In genomic region chr1:14828665-14829064, GRCh38 we compare ENCODE assay signal across 35 cellular contexts.
"Had no signal": no experiment of that assay in that cellular context is flagged by ENCODE, and none has a peak within 500 bp of the region (broad histone marks: within the 10 kb centered on the region; RNA-seq: fewer than 3 reads in every experiment).

No MANE protein-coding gene starts in this region.

- DNase-seq: activated B cell treated with CpG ODN at 0.5 μM for 24 hours; activated CD4-positive, alpha-beta memory T cell treated with anti-CD3 and anti-CD28 coated beads for 36 hours; activated CD4-positive, alpha-beta T cell treated with anti-CD3 and anti-CD28 coated beads for 4 hours; activated CD4-positive, alpha-beta T cell treated with anti-CD3 and anti-CD28 coated beads, Interleukin-2, amount 10 ng/mL, durations not matched to agents 24 days and 14 days; activated CD4-positive, alpha-beta T cell treated with anti-CD3 and anti-CD28 coated beads, Interleukin-2, amount 50 U/mL, for 1 hour; activated CD4-positive, alpha-beta T cell treated with anti-CD3 and anti-CD28 coated beads, Interleukin-2, amount 50 U/mL, for 4 hours; activated CD4-positive, CD25-positive, alpha-beta regulatory T cell treated with anti-CD3 and anti-CD28 coated beads, Interleukin-2, amount 50 U/mL, for 72 hours; activated CD8-positive, alpha-beta memory T cell treated with anti-CD3 and anti-CD28 coated beads, Interleukin-2, amount 50 U/mL, for 4 hours; activated CD8-positive, alpha-beta T cell treated with anti-CD3 and anti-CD28 coated beads for 36 hours; activated effector memory CD4-positive, alpha-beta T cell treated with anti-CD3 and anti-CD28 coated beads, Interleukin-2, amount 50 U/mL, for 16 hours; activated gamma-delta T cell treated with Interleukin-2 at 50 U/mL for 16 hours; activated naive CD4-positive, alpha-beta T cell; activated naive CD4-positive, alpha-beta T cell treated with anti-CD3 and anti-CD28 coated beads for 36 hours; activated naive CD4-positive, alpha-beta T cell treated with anti-CD3 and anti-CD28 coated beads, Interleukin-2, amount 50 U/mL, for 16 hours; activated naive CD8-positive, alpha-beta T cell treated with anti-CD3 and anti-CD28 coated beads, Interleukin-2, amount 10 ng/mL, durations not matched to agents 7 days and 5 days; activated naive CD8-positive, alpha-beta T cell treated with anti-CD3 and anti-CD28 coated beads, Interleukin-2, amount 50 U/mL, for 24 hours; activated T-cell treated with anti-CD3 and anti-CD28 coated beads for 4 hours; activated T-cell treated with anti-CD3 and anti-CD28 coated beads, Interleukin-2, amount 50 U/mL, for 1 hour; activated T-cell treated with anti-CD3 and anti-CD28 coated beads, Interleukin-2, amount 50 U/mL, for 4 hours; activated T-cell treated with anti-CD3 and anti-CD28 coated beads, Interleukin-2, amount 50 U/mL, for 72 hours; amygdala; anterior cingulate cortex; brain microvascular endothelial cell; central memory CD4-positive, alpha-beta T cell; T-helper 1 cell; T-helper 2 cell; T-helper 9 cell had no signal

- H3K36me3 ChIP-seq: ascending aorta, brain microvascular endothelial cell, breast epithelium had no signal

- H3K27ac Mint-ChIP-seq: activated B cell treated with CpG ODN at 0.5 μM for 24 hours; activated CD4-positive, alpha-beta memory T cell treated with anti-CD3 and anti-CD28 coated beads for 36 hours; activated CD4-positive, alpha-beta T cell treated with anti-CD3 and anti-CD28 coated beads, Interleukin-2, amount 10 ng/mL, durations not matched to agents 24 days and 14 days; activated CD8-positive, alpha-beta T cell treated with anti-CD3 and anti-CD28 coated beads for 36 hours; activated naive CD4-positive, alpha-beta T cell treated with anti-CD3 and anti-CD28 coated beads for 36 hours; activated naive CD4-positive, alpha-beta T cell treated with anti-CD3 and anti-CD28 coated beads, Interleukin-2, amount 50 U/mL, for 72 hours; activated naive CD8-positive, alpha-beta T cell treated with anti-CD3 and anti-CD28 coated beads, Interleukin-2, amount 10 ng/mL, durations not matched to agents 7 days and 5 days; activated naive CD8-positive, alpha-beta T cell treated with anti-CD3 and anti-CD28 coated beads, Interleukin-2, amount 50 U/mL, for 24 hours; activated T-cell treated with anti-CD3 and anti-CD28 coated beads, Interleukin-2, amount 50 U/mL, for 72 hours; activated T-helper 1 cell treated with anti-CD3 and anti-CD28 coated beads, Interleukin-12 subunit alpha, Interleukin-12 subunit beta, Interleukin-2, Interleukin-4 antibody, amounts not matched to agents 30 ng/mL and 10 ng/mL and 1 ng/mL, durations not matched to agents 14 hours and 24 hours and 36 hours; activated T-helper 17 cell treated with anti-CD3 and anti-CD28 coated beads, Interleukin-2, amount 50 U/mL, for 72 hours; T-helper 1 cell treated with Interleukin-12 subunit alpha and Interleukin-12 subunit beta and Interleukin-4 antibody, amounts not matched to agents 30 μg/mL and 1 μg/mL, for 36 hours; T-helper 2 cell treated with Interferon-gamma antibody and Interleukin-4, amounts not matched to agents 5 μg/mL and 100 μg/mL, for 36 hours had no signal

- H3K4me1 Mint-ChIP-seq: activated B cell treated with CpG ODN at 0.5 μM for 24 hours; activated CD4-positive, alpha-beta T cell treated with anti-CD3 and anti-CD28 coated beads, Interleukin-2, amount 10 ng/mL, durations not matched to agents 24 days and 14 days; activated naive CD8-positive, alpha-beta T cell treated with anti-CD3 and anti-CD28 coated beads, Interleukin-2, amount 10 ng/mL, durations not matched to agents 7 days and 5 days; activated naive CD8-positive, alpha-beta T cell treated with anti-CD3 and anti-CD28 coated beads, Interleukin-2, amount 50 U/mL, for 24 hours; activated T-helper 17 cell treated with anti-CD3 and anti-CD28 coated beads, Interleukin-2, amount 50 U/mL, for 72 hours had no signal

- H3K27ac ChIP-seq: ascending aorta, brain microvascular endothelial cell, breast epithelium, VCaP had no signal

- H3K27me3 Mint-ChIP-seq: activated B cell treated with CpG ODN at 0.5 μM for 24 hours; activated CD4-positive, alpha-beta T cell treated with anti-CD3 and anti-CD28 coated beads, Interleukin-2, amount 10 ng/mL, durations not matched to agents 24 days and 14 days; activated CD8-positive, alpha-beta T cell treated with anti-CD3 and anti-CD28 coated beads for 36 hours had no signal

- H3K9me3 ChIP-seq: ascending aorta, breast epithelium had no signal

- H3K9me3 Mint-ChIP-seq: activated B cell treated with CpG ODN at 0.5 μM for 24 hours; activated CD4-positive, alpha-beta memory T cell treated with anti-CD3 and anti-CD28 coated beads for 36 hours; activated CD4-positive, alpha-beta T cell treated with anti-CD3 and anti-CD28 coated beads, Interleukin-2, amount 10 ng/mL, durations not matched to agents 24 days and 14 days; activated CD8-positive, alpha-beta T cell treated with anti-CD3 and anti-CD28 coated beads for 36 hours; activated naive CD4-positive, alpha-beta T cell treated with anti-CD3 and anti-CD28 coated beads for 36 hours; activated naive CD8-positive, alpha-beta T cell treated with anti-CD3 and anti-CD28 coated beads, Interleukin-2, amount 10 ng/mL, durations not matched to agents 7 days and 5 days; activated naive CD8-positive, alpha-beta T cell treated with anti-CD3 and anti-CD28 coated beads, Interleukin-2, amount 50 U/mL, for 24 hours; activated T-cell treated with anti-CD3 and anti-CD28 coated beads, Interleukin-2, amount 50 U/mL, for 4 hours; activated T-cell treated with anti-CD3 and anti-CD28 coated beads, Interleukin-2, amount 50 U/mL, for 72 hours; activated T-helper 1 cell treated with anti-CD3 and anti-CD28 coated beads, Interleukin-12 subunit alpha, Interleukin-12 subunit beta, Interleukin-2, Interleukin-4 antibody, amounts not matched to agents 30 ng/mL and 10 ng/mL and 1 ng/mL, durations not matched to agents 14 hours and 24 hours and 36 hours; activated T-helper 17 cell treated with anti-CD3 and anti-CD28 coated beads, Interleukin-2, amount 50 U/mL, for 72 hours; T-helper 1 cell treated with Interleukin-12 subunit alpha and Interleukin-12 subunit beta and Interleukin-4 antibody, amounts not matched to agents 30 μg/mL and 1 μg/mL, for 36 hours; T-helper 2 cell treated with Interferon-gamma antibody and Interleukin-4, amounts not matched to agents 5 μg/mL and 100 μg/mL, for 36 hours had no signal

- H3K36me3 Mint-ChIP-seq: activated CD4-positive, alpha-beta memory T cell treated with anti-CD3 and anti-CD28 coated beads for 36 hours; activated naive CD4-positive, alpha-beta T cell treated with anti-CD3 and anti-CD28 coated beads, Interleukin-2, amount 50 U/mL, for 72 hours; activated naive CD8-positive, alpha-beta T cell treated with anti-CD3 and anti-CD28 coated beads, Interleukin-2, amount 10 ng/mL, durations not matched to agents 7 days and 5 days had no signal

- H3K27me3 ChIP-seq: ascending aorta, brain microvascular endothelial cell, breast epithelium had no signal

- H3K4me3 Mint-ChIP-seq: activated B cell treated with CpG ODN at 0.5 μM for 24 hours; activated CD4-positive, alpha-beta memory T cell treated with anti-CD3 and anti-CD28 coated beads for 36 hours; activated CD4-positive, alpha-beta T cell treated with anti-CD3 and anti-CD28 coated beads, Interleukin-2, amount 10 ng/mL, durations not matched to agents 24 days and 14 days; activated CD8-positive, alpha-beta T cell treated with anti-CD3 and anti-CD28 coated beads for 36 hours; activated naive CD4-positive, alpha-beta T cell treated with anti-CD3 and anti-CD28 coated beads for 36 hours; activated naive CD8-positive, alpha-beta T cell treated with anti-CD3 and anti-CD28 coated beads, Interleukin-2, amount 10 ng/mL, durations not matched to agents 7 days and 5 days; activated naive CD8-positive, alpha-beta T cell treated with anti-CD3 and anti-CD28 coated beads, Interleukin-2, amount 50 U/mL, for 24 hours; activated T-cell treated with anti-CD3 and anti-CD28 coated beads, Interleukin-2, amount 50 U/mL, for 4 hours; activated T-cell treated with anti-CD3 and anti-CD28 coated beads, Interleukin-2, amount 50 U/mL, for 72 hours; activated T-helper 1 cell treated with anti-CD3 and anti-CD28 coated beads, Interleukin-12 subunit alpha, Interleukin-12 subunit beta, Interleukin-2, Interleukin-4 antibody, amounts not matched to agents 30 ng/mL and 10 ng/mL and 1 ng/mL, durations not matched to agents 14 hours and 24 hours and 36 hours; activated T-helper 17 cell treated with anti-CD3 and anti-CD28 coated beads, Interleukin-2, amount 50 U/mL, for 72 hours; T-helper 1 cell treated with Interleukin-12 subunit alpha and Interleukin-12 subunit beta and Interleukin-4 antibody, amounts not matched to agents 30 μg/mL and 1 μg/mL, for 36 hours; T-helper 2 cell treated with Interferon-gamma antibody and Interleukin-4, amounts not matched to agents 5 μg/mL and 100 μg/mL, for 36 hours had no signal

- H3K4me3 ChIP-seq: ascending aorta, breast epithelium had no signal

- H3K4me1 ChIP-seq: ascending aorta, breast epithelium had no signal
